Comparison of ENCODE assay signal across 24 cellular contexts in the genomic region with DNA sequence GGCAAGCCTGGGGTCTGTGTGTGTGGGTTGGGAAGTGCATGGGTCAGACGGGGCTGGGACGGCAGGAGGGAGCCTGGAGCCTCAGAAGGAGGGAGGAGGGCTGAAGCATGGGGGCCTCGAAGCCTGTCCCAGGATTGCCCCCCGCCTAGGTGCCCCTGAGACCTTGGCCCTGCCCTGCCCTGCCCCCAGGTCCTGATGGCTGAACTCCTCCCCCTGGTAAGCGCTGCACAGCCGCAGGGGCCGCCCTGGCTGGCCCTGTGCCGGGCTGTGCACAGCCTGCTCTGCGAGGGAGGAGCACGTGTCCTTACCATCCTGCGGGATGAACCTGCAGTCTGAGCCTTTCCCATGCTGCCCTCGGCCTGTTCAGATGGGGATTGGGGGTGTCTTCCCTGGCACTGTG. TPM values are rescaled to one million over a fixed set of nuclear protein-coding genes. Genes with fewer than 3 reads are reported as not detected.
"Had no signal": no experiment of that assay in that cellular context is flagged by ENCODE, and none has a peak within 500 bp of the region (broad histone marks: within the 10 kb centered on the region; RNA-seq: fewer than 3 reads in every experiment).

No MANE protein-coding gene starts in this region.

- ATAC-seq: naive thymus-derived CD4-positive, alpha-beta T cell; upper lobe of right lung had no signal

- H3K9ac ChIP-seq: neural progenitor cell had no signal

- H3K4me3 ChIP-seq: breast epithelium, esophagus muscularis mucosa, hepatocyte, left ventricle myocardium inferior, neural progenitor cell, upper lobe of right lung had no signal

- H3K9me3 ChIP-seq: breast epithelium, esophagus muscularis mucosa, left ventricle myocardium inferior, upper lobe of right lung had no signal

- H3K4me2 ChIP-seq: hepatocyte, neural progenitor cell had no signal

- H3K27me3 ChIP-seq: breast epithelium, hepatocyte, neural progenitor cell had no signal

- FAIRE-seq: colon, frontal cortex had no signal

- DNase-seq: activated CD4-positive, alpha-beta T cell treated with anti-CD3 and anti-CD28 coated beads for 1 hour; activated CD8-positive, alpha-beta memory T cell treated with anti-CD3 and anti-CD28 coated beads for 24 hours; activated CD8-positive, alpha-beta memory T cell treated with anti-CD3 and anti-CD28 coated beads, Interleukin-2, amount 50 U/mL, for 4 hours; activated naive CD4-positive, alpha-beta T cell treated with Interleukin-2 at 50 U/mL for 16 hours; activated naive CD8-positive, alpha-beta T cell treated with anti-CD3 and anti-CD28 coated beads for 36 hours; activated T-cell treated with anti-CD3 and anti-CD28 coated beads, Interleukin-2, amount 50 U/mL, for 48 hours; amniotic stem cell; effector memory CD4-positive, alpha-beta T cell; glutamatergic neuron; immature natural killer cell; kidney glomerular epithelial cell; left ventricle myocardium inferior; naive thymus-derived CD4-positive, alpha-beta T cell; stimulated activated CD4-positive, alpha-beta T cell treated with anti-CD3 and anti-CD28 coated beads, Interleukin-4, amount 100 ng/mL, for 24 hours; stimulated activated naive CD4-positive, alpha-beta T cell treated with Interleukin-2 at 50 U/mL for 16 hours; upper lobe of right lung had no signal

- H3K36me3 ChIP-seq: breast epithelium, esophagus muscularis mucosa, left ventricle myocardium inferior, neural progenitor cell, upper lobe of right lung had no signal

- H3K27ac ChIP-seq: breast epithelium, esophagus muscularis mucosa, hepatocyte, left ventricle myocardium inferior, neural progenitor cell, upper lobe of right lung, VCaP had no signal

RNA-seq across cellular contexts. Expression of a gene that starts 4.4 kb away (rescaled TPM):
- total RNA-seq: upper lobe of right lung had no signal

RNA-seq across cellular contexts. Expression of a gene that starts 6.8 kb away (rescaled TPM):
- total RNA-seq: activated naive CD8-positive, alpha-beta T cell treated with anti-CD3 and anti-CD28 coated beads for 36 hours; breast epithelium; naive thymus-derived CD4-positive, alpha-beta T cell; subcutaneous adipose tissue; upper lobe of right lung had no signal
- polyA plus RNA-seq: immature natural killer cell; naive thymus-derived CD4-positive, alpha-beta T cell had no signal
